In genomic region chr20:63735859-63736718, GRCh38 we compare ENCODE assay signal across 8 cellular contexts. TPM values are rescaled to one million over a fixed set of nuclear protein-coding genes. Genes with fewer than 3 reads are reported as not detected.
A peak's percentile ranks its signal among the peaks of the same experiment; 100 is the strongest.
DNase-seq lines count a peak whose midpoint lies in the region; ATAC-seq and TF ChIP-seq lines count a peak whose summit lies in the region.

TSS of gene LIME1 (plus strand) at chr20:63736664. CDS start at chr20:63737550, 886 bp downstream.

- H3K9ac ChIP-seq in ES-I3 (ENCODE audit: low read depth, low read length) = peak within 1 kb of the TSS; percentile 33; the same call in 1 of the 2 replicates

- H3K36me3 Mint-ChIP-seq in activated naive CD4-positive, alpha-beta T cell treated with anti-CD3 and anti-CD28 coated beads for 36 hours (ENCODE audit: low read depth) = peaks cover 10% of the 10 kb centered on the region

- no peaks in the 10 kb centered on the region for H3K27me3 Mint-ChIP-seq in activated naive CD4-positive, alpha-beta T cell treated with anti-CD3 and anti-CD28 coated beads for 36 hours (ENCODE audit: low read depth)

- DNase-seq in Panc1 (ENCODE audit: low read depth, low spot score) = no peak
- DNase-seq in activated naive CD4-positive, alpha-beta T cell treated with anti-CD3 and anti-CD28 coated beads for 36 hours = peak; percentile 50
- DNase-seq in mucosa of descending colon = peak; percentile 77 to 89 (median 86)
- no peak for DNase-seq in hepatic stellate cell (ENCODE audit: low spot score)
- no peak for DNase-seq in NCI-H526 treated with DMSO at 0.1 percent for 48 hours (lab: John Stamatoyannopoulos, UW)

- BruUV-seq in Panc1 (replicated peaks; lab: Mats Ljungman, UMichigan) = no TSS peak

- H3K4me3 ChIP-seq in Panc1 (ENCODE audit: low read depth in 2 of 2, low read length in 2 of 2) (no peak within 1 kb of the TSS), mucosa of descending colon (no peak within 1 kb of the TSS), urinary bladder (ENCODE audit: low read depth, low read length) (peak within 1 kb of the TSS; percentile 41)

- H3K27me3 ChIP-seq in Panc1 (ENCODE audit: control insufficient read depth, insufficient read depth, low read length) = no peaks in the 10 kb centered on the region

- TF ChIP-seq CTCF in Panc1 (IDR thresholded peaks at IDR 0.05) (no peak), mucosa of descending colon (IDR thresholded peaks at IDR 0.05) (no peak)

- H3K36me3 ChIP-seq in ES-I3 (ENCODE audit: insufficient read depth, low read length) (no peaks in the 10 kb centered on the region; the same call in 1 of the 2 replicates), Panc1 (ENCODE audit: control insufficient read depth, insufficient read depth, low read length) (no peaks in the 10 kb centered on the region), mucosa of descending colon (ENCODE audit: low read depth) (no peaks in the 10 kb centered on the region), urinary bladder (ENCODE audit: insufficient read depth) (peaks cover 1% of the 10 kb centered on the region)

- CTCF ChIA-PET in Panc1 (lab: Charles Lee) = interaction anchor here (0.6 to 0.7 kb wide), 2 partner anchors 15 to 197 kb away, joined by 3 to 5 read pairs; no protein-coding TSS in a partner anchor
- CTCF ChIA-PET in activated naive CD4-positive, alpha-beta T cell treated with anti-CD3 and anti-CD28 coated beads for 36 hours (lab: Charles Lee) = interaction anchor here (1.0 to 2.7 kb wide), 4 partner anchors 11 to 94 kb away, joined by 3 to 15 read pairs (median 4); partner anchors contain the start of genes ARFRP1 and ZGPAT

- no peak within 1 kb of the TSS for H3K27ac Mint-ChIP-seq in activated naive CD4-positive, alpha-beta T cell treated with anti-CD3 and anti-CD28 coated beads for 36 hours

- no peaks in the 10 kb centered on the region for H3K9me3 ChIP-seq in ES-I3 (ENCODE audit: control insufficient read depth, insufficient read depth, low read length)
- no peaks in the 10 kb centered on the region for H3K9me3 ChIP-seq in Panc1 (ENCODE audit: control insufficient read depth, insufficient read depth, low read depth, low read length)
- H3K9me3 ChIP-seq in mucosa of descending colon = no peaks in the 10 kb centered on the region

- H3K9me3 Mint-ChIP-seq in activated naive CD4-positive, alpha-beta T cell treated with anti-CD3 and anti-CD28 coated beads for 36 hours = no peaks in the 10 kb centered on the region

- ATAC-seq in Panc1 (no peak), mucosa of descending colon (peak; percentile 47), GM18858 (IDR thresholded peaks at IDR 0.05; ENCODE audit: unreplicated experiment) (no peak)

- POLR2A ChIA-PET in Panc1 (lab: Charles Lee) = no interaction called here

- WGBS in urinary bladder = 83% methylated on average over 31 of the region's 31 CpGs

- no peak within 1 kb of the TSS for H3K27ac ChIP-seq in Panc1 (ENCODE audit: low read length)
- H3K27ac ChIP-seq in urinary bladder (ENCODE audit: low read depth) = no peak within 1 kb of the TSS

- H3K4me1 ChIP-seq in ES-I3 (ENCODE audit: insufficient read depth, low read length) (peaks cover 3% of the 10 kb centered on the region; the same call in 1 of the 2 replicates), Panc1 (ENCODE audit: control insufficient read depth, insufficient read depth, low read length) (peaks cover 34% of the 10 kb centered on the region), mucosa of descending colon (ENCODE audit: low read depth) (peaks cover 40% of the 10 kb centered on the region), urinary bladder (ENCODE audit: insufficient read depth) (no peaks in the 10 kb centered on the region)

- in situ Hi-C loops in Panc1 (cut with HindIII; ENCODE audit: low pct_unique_long_range_greater_than_20kb, low sequenced_read_pairs) = no loop called here

- intact Hi-C loops in Panc1 (cut with micrococcal nuclease; ENCODE audit: unreplicated experiment) (no loop called here), mucosa of descending colon (cut with DNase I, micrococcal nuclease) (no loop called here)
- intact Hi-C loops in activated naive CD4-positive, alpha-beta T cell treated with anti-CD3 and anti-CD28 coated beads for 36 hours (cut with micrococcal nuclease) = loop anchor here (1.0 to 5.0 kb wide), 5 partner anchors 8 to 341 kb away; partner anchors contain the start of genes ARFRP1, GMEB2, RGS19 and TPD52L2

- no peak within 1 kb of the TSS for H3K4me3 Mint-ChIP-seq in activated naive CD4-positive, alpha-beta T cell treated with anti-CD3 and anti-CD28 coated beads for 36 hours

- peaks cover 24% of the 10 kb centered on the region for H3K4me1 Mint-ChIP-seq in activated naive CD4-positive, alpha-beta T cell treated with anti-CD3 and anti-CD28 coated beads for 36 hours (ENCODE audit: low read depth)

RNA-seq across cellular contexts. Expression of gene LIME1, which starts in this region (rescaled TPM):
- 15.2 TPM for total RNA-seq in Panc1 (2021; ENCODE audit: unreplicated experiment)
- 8.0 TPM for polyA plus RNA-seq in Panc1 (2012; ENCODE audit: insufficient read length)
- total RNA-seq in activated naive CD4-positive, alpha-beta T cell treated with anti-CD3 and anti-CD28 coated beads for 36 hours = 1 to 10 TPM; 3.1 to 4.1 TPM
- total RNA-seq in mucosa of descending colon = 10 to 100 TPM; 10.4 to 11.2 (median 10.8) TPM
- 1.1 TPM for total RNA-seq in urinary bladder
- polyA plus RNA-seq in urinary bladder = 7.9 TPM

Comparison
In these comparisons a context has a peak if more than half of its experiments do, and no peak if none do; other contexts are left out.
1. DNase-seq: peak in activated naive CD4-positive, alpha-beta T cell treated with anti-CD3 and anti-CD28 coated beads for 36 hours (single experiment) and mucosa of descending colon (3 of 3); none in Panc1 (single experiment), hepatic stellate cell (single experiment) and NCI-H526 treated with DMSO at 0.1 percent for 48 hours (single experiment).